ENCODE assay signal across 2 cellular contexts in genomic region chr12:100279612-100280244, GRCh38.
TF ChIP-seq lines count a peak whose summit lies in the region.

No MANE protein-coding gene starts in this region.

TF ChIP-seq in H1, 55 proteins besides CTCF, POLR2A, EP300 and RAD21:
- TF ChIP-seq CEBPB (IDR thresholded peaks at IDR 0.05; ENCODE audit: low read depth, low read length): 0 out of 2 replicates have a peak, but pooled peaks have one; percentile 19
- no peak for TF ChIP-seq SIN3A (conservative IDR thresholded peaks at IDR 0.05 in 1 of 2, IDR thresholded peaks at IDR 0.05 in 1 of 2; ENCODE audit: low read depth in 1 of 2, low read length in 2 of 2)

TF ChIP-seq in HepG2, 621 proteins besides CTCF, POLR2A, EP300 and RAD21:
- TF ChIP-seq SNRNP70 (IDR thresholded peaks at IDR 0.05; ENCODE audit: low read depth, low read length) (no peak), KLF15 (CRISPR knock-in tag; IDR thresholded peaks at IDR 0.05; ENCODE audit: borderline replicate concordance) (no peak), ZNF382 (CRISPR knock-in tag; IDR thresholded peaks at IDR 0.05; ENCODE audit: borderline replicate concordance) (no peak), ZNF205 (CRISPR knock-in tag; IDR thresholded peaks at IDR 0.05) (no peak), POGK (CRISPR knock-in tag; conservative IDR thresholded peaks at IDR 0.05) (no peak), ZNF709 (CRISPR knock-in tag; IDR thresholded peaks at IDR 0.05) (no peak), SIN3A (IDR thresholded peaks at IDR 0.05; ENCODE audit: borderline replicate concordance, low read depth, low read length) (no peak), RAD51 (IDR thresholded peaks at IDR 0.05; ENCODE audit: borderline replicate concordance) (no peak), KLF13 (CRISPR knock-in tag; IDR thresholded peaks at IDR 0.05) (no peak), IRF1 (CRISPR knock-in tag; IDR thresholded peaks at IDR 0.05; ENCODE audit: low read depth) (no peak), ZNF607 (CRISPR knock-in tag; IDR thresholded peaks at IDR 0.05; ENCODE audit: borderline replicate concordance) (no peak), KLF11 (CRISPR knock-in tag; IDR thresholded peaks at IDR 0.05) (no peak), ZNF615 (CRISPR knock-in tag; IDR thresholded peaks at IDR 0.05; ENCODE audit: borderline replicate concordance) (no peak), TP53 (CRISPR knock-in tag; conservative IDR thresholded peaks at IDR 0.05) (no peak)
